Comparison of ENCODE assay signal across 23 cellular contexts in genomic region chr16:2199621-2200139, GRCh38. TPM values are rescaled to one million over a fixed set of nuclear protein-coding genes. Genes with fewer than 3 reads are reported as not detected.
A peak's percentile ranks its signal among the peaks of the same experiment; 100 is the strongest.
DNase-seq lines count a peak whose midpoint lies in the region; ATAC-seq, FAIRE-seq and TF ChIP-seq lines count a peak whose summit lies in the region.
"Had no signal": no experiment of that assay in that cellular context is flagged by ENCODE, and none has a peak within 500 bp of the region (broad histone marks: within the 10 kb centered on the region; RNA-seq: fewer than 3 reads in every experiment).

No MANE protein-coding gene starts in this region.

- no peak overlapping the region for H3K27ac Mint-ChIP-seq in progenitor cell of endocrine pancreas
- H3K27ac Mint-ChIP-seq: B cell; CD4-positive, CD25-positive, alpha-beta regulatory T cell; CD8-positive, alpha-beta T cell; GM23338; H9 had no signal

- peak overlapping the region; percentile 60 for H2AK5ac ChIP-seq in neuronal stem cell (ENCODE audit: low read depth, low read length)

- peak overlapping the region; percentile 10 for H3K23ac ChIP-seq in neuronal stem cell (ENCODE audit: low read depth, low read length, poor library complexity)

- no peak for TF ChIP-seq CTCF in HepG2 (CRISPR knock-in tag; IDR thresholded peaks at IDR 0.05)
- no peak for TF ChIP-seq CTCF in right lobe of liver (IDR thresholded peaks at IDR 0.05)
- no peak for TF ChIP-seq CTCF in progenitor cell of endocrine pancreas (IDR thresholded peaks at IDR 0.05; ENCODE audit: unreplicated experiment)
- TF ChIP-seq CTCF in omental fat pad (IDR thresholded peaks at IDR 0.05): no peak
- no peak for TF ChIP-seq CTCF in tibial nerve (IDR thresholded peaks at IDR 0.05)

- no peaks in the 10 kb centered on the region for H3K9me3 Mint-ChIP-seq in progenitor cell of endocrine pancreas (ENCODE audit: low read depth)
- H3K9me3 Mint-ChIP-seq: CD4-positive, CD25-positive, alpha-beta regulatory T cell; CD8-positive, alpha-beta T cell; GM23338 had no signal

- H3K9ac ChIP-seq in HepG2 (ENCODE audit: insufficient read depth, low read depth, low read length) (no peak overlapping the region), neuronal stem cell (ENCODE audit: low read depth, low read length, poor library complexity) (no peak overlapping the region)
- H3K9ac ChIP-seq: BLaER1 had no signal

- in situ Hi-C loops in HepG2 (cut with HindIII; ENCODE audit: extremely low pct_ligation_motif_present, low pct_unique_long_range_greater_than_20kb): no loop called here

- peak; percentile 5; the same call in 1 of the 3 replicates for ATAC-seq in HepG2
- no peak for ATAC-seq in right lobe of liver
- no peak for ATAC-seq in omental fat pad (ENCODE audit: low FRiP score)
- ATAC-seq: CD8-positive, alpha-beta T cell; GM12878; GM23338; HCT116 had no signal

- POLR2A ChIA-PET in HepG2 (lab: Yijun Ruan, JAX): interaction anchor here (1.0 to 1.3 kb wide), 3 partner anchors 16 to 44 kb away, joined by 3 to 5 read pairs (median 4); partner anchors contain the start of genes PGP and TRAF7

- H2AFZ ChIP-seq in HepG2 (ENCODE audit: low read length): no peak overlapping the region
- no peak overlapping the region for H2AFZ ChIP-seq in neuronal stem cell (ENCODE audit: low read length)
- H2AFZ ChIP-seq: GM23338 had no signal

- WGBS in HepG2 (ENCODE audit: low lambda C conversion rate): 0% methylated on average over 2 of the region's 14 CpGs
- no CpG with 5 or more reads among the region's 14 CpGs for WGBS in right lobe of liver (ENCODE audit: insufficient coverage, low coverage, low lambda C conversion rate, missing lambda C conversion rate)
- no CpG with 5 or more reads among the region's 14 CpGs for WGBS in neuronal stem cell (ENCODE audit: extremely low coverage in 2 of 2, insufficient read length in 2 of 2, insufficient replicate concordance in 1 of 2), 2 donors
- WGBS in tibial nerve, 2 donors: 67 to 69% methylated on average over 9 to 14 of the region's 14 CpGs

- H3K4ac ChIP-seq in neuronal stem cell (ENCODE audit: low read length): no peak overlapping the region

- H3K18ac ChIP-seq in neuronal stem cell (ENCODE audit: low read length): no peak overlapping the region

- no peaks in the 10 kb centered on the region for H4K20me1 ChIP-seq in HepG2 (ENCODE audit: insufficient read depth, low read length)

- no peak for DNase-seq in HepG2 (ENCODE audit: low spot score)
- no peak for DNase-seq in right lobe of liver
- no peak for DNase-seq in neuronal stem cell (ENCODE audit: low spot score)
- DNase-seq in progenitor cell of endocrine pancreas (ENCODE audit: low spot score, unreplicated experiment): no peak
- no peak for DNase-seq in omental fat pad (ENCODE audit: low spot score)
- no peak for DNase-seq in tibial nerve (ENCODE audit: low spot score in 2 of 2)
- DNase-seq: Caco-2; CD4-positive, CD25-positive, alpha-beta regulatory T cell; CD8-positive, alpha-beta T cell; DMS 273 treated with DMSO at 0.1 percent for 48 hours; DMS79; EL; GDM1; H9 had no signal

- no peak for TF ChIP-seq EP300 in HepG2 (IDR thresholded peaks at IDR 0.05; ENCODE audit: low read depth in 2 of 2, low read length in 2 of 2)
- no peak for TF ChIP-seq EP300 in HepG2 (CRISPR knock-in tag; IDR thresholded peaks at IDR 0.05; ENCODE audit: borderline replicate concordance)
- no peak for TF ChIP-seq EP300 in tibial nerve (IDR thresholded peaks at IDR 0.05)

- H3K36me3 Mint-ChIP-seq in progenitor cell of endocrine pancreas (ENCODE audit: insufficient read depth): no peaks in the 10 kb centered on the region
- H3K36me3 Mint-ChIP-seq: CD4-positive, CD25-positive, alpha-beta regulatory T cell; CD8-positive, alpha-beta T cell had no signal

- H3K14ac ChIP-seq in neuronal stem cell (ENCODE audit: low read length): no peak overlapping the region

- TF ChIP-seq POLR2A in HepG2 (IDR thresholded peaks at IDR 0.05; ENCODE audit: insufficient read depth in 1 of 2, low read depth in 2 of 2, low read length in 2 of 2) (no peak), right lobe of liver (IDR thresholded peaks at IDR 0.05) (no peak), tibial nerve (IDR thresholded peaks at IDR 0.05) (no peak)

- H4K8ac ChIP-seq in neuronal stem cell (ENCODE audit: low read depth, low read length): no peak overlapping the region

- H3K4me1 ChIP-seq in HepG2 (ENCODE audit: insufficient read depth, low read length) (peaks cover 41% of the 10 kb centered on the region), right lobe of liver (peaks cover 0 to 11% (median under 1%) of the 10 kb centered on the region in 4 donors), neuronal stem cell (ENCODE audit: control insufficient read depth in 2 of 2, insufficient read depth in 1 of 2, low read depth in 1 of 2, low read length in 2 of 2) (peaks cover 12 to 15% of the 10 kb centered on the region in 2 donors), tibial nerve (peaks cover 0 to 25% (median 9%) of the 10 kb centered on the region in 4 donors)

- H2BK5ac ChIP-seq in neuronal stem cell (ENCODE audit: low read length): no peak overlapping the region

- H3K9me3 ChIP-seq in HepG2 (ENCODE audit: low read length) (no peaks in the 10 kb centered on the region), right lobe of liver (no peaks in the 10 kb centered on the region), neuronal stem cell (replicated peaks in 1 of 2; ENCODE audit: control insufficient read depth in 2 of 2, insufficient read depth in 1 of 2, low read depth in 1 of 2, low read length in 2 of 2) (peaks cover 0 to 6% of the 10 kb centered on the region in 2 donors), tibial nerve (no peaks in the 10 kb centered on the region)
- H3K9me3 ChIP-seq: BLaER1, Caco-2 had no signal

- BruUV-seq in HepG2 (replicated peaks; lab: Mats Ljungman, UMichigan): no TSS peak

- H3K36me3 ChIP-seq in HepG2 (replicated peaks in 1 of 2; ENCODE audit: control insufficient read depth in 1 of 2, insufficient read depth in 2 of 2, low read length in 2 of 2) (no peaks in the 10 kb centered on the region), right lobe of liver (no peaks in the 10 kb centered on the region), neuronal stem cell (replicated peaks in 1 of 2; ENCODE audit: control insufficient read depth in 2 of 2, insufficient read depth in 2 of 2, low read length in 2 of 2) (no peaks in the 10 kb centered on the region), tibial nerve (no peaks in the 10 kb centered on the region)
- H3K36me3 ChIP-seq: BLaER1 had no signal

- H2BK120ac ChIP-seq in neuronal stem cell (ENCODE audit: low read depth, low read length): no peak overlapping the region

- H3K4me3 ChIP-seq in HepG2 (replicated peaks in 1 of 3; ENCODE audit: insufficient read depth in 1 of 3, low read depth in 2 of 3, low read length in 3 of 3): no peak overlapping the region; a peak in 1 of 6 replicates
- no peak overlapping the region for H3K4me3 ChIP-seq in right lobe of liver
- no peak overlapping the region for H3K4me3 ChIP-seq in neuronal stem cell (ENCODE audit: low read length in 2 of 2)
- H3K4me3 ChIP-seq in tibial nerve: no peak overlapping the region
- H3K4me3 ChIP-seq: BLaER1, GM12878, GM23338 had no signal

- H3K27me3 ChIP-seq in HepG2 (ENCODE audit: control insufficient read depth in 1 of 2, insufficient read depth in 2 of 2, low read length in 2 of 2) (peaks cover 2 to 34% of the 10 kb centered on the region in 2 experiments; a peak in 3 of 5 replicates), right lobe of liver (peaks cover 0 to 11% of the 10 kb centered on the region in 2 donors), neuronal stem cell (ENCODE audit: control insufficient read depth in 3 of 3, insufficient read depth in 3 of 3, low read depth in 1 of 3, low read length in 3 of 3) (peaks cover 2 to 30% (median 23%) of the 10 kb centered on the region in 3 experiments), tibial nerve (peaks cover 0 to 32% of the 10 kb centered on the region in 2 donors)

- H3K4me2 ChIP-seq in HepG2 (ENCODE audit: low read depth, low read length): peak overlapping the region; percentile 3; the same call in 1 of the 2 replicates
- H3K4me2 ChIP-seq in neuronal stem cell (ENCODE audit: insufficient read depth, low read length, poor library complexity, severe bottlenecking): no peak overlapping the region
- H3K4me2 ChIP-seq: BLaER1, GM23338 had no signal

- CTCF ChIA-PET in HepG2 (lab: Yijun Ruan, JAX; ENCODE audit: low intra/inter-chr PET ratio, low total read pairs): no interaction called here

- H3K27ac ChIP-seq in HepG2 (ENCODE audit: extremely low read length, insufficient read depth, low read length): no peak overlapping the region
- no peak overlapping the region for H3K27ac ChIP-seq in right lobe of liver
- no peak overlapping the region for H3K27ac ChIP-seq in neuronal stem cell (replicated peaks; ENCODE audit: low read length)
- no peak overlapping the region for H3K27ac ChIP-seq in tibial nerve
- H3K27ac ChIP-seq: 22Rv1, BLaER1, C4-2B had no signal

- peaks cover 7% of the 10 kb centered on the region for H3K4me1 Mint-ChIP-seq in progenitor cell of endocrine pancreas (ENCODE audit: low read depth)

- H3K4me3 Mint-ChIP-seq in progenitor cell of endocrine pancreas (ENCODE audit: low read depth): peak overlapping the region; percentile 34
- H3K4me3 Mint-ChIP-seq: B cell; CD8-positive, alpha-beta T cell; GM23338; H9 had no signal

- no peaks in the 10 kb centered on the region for H3K79me2 ChIP-seq in HepG2 (ENCODE audit: insufficient read depth, low read length)

- no peak overlapping the region for H2BK12ac ChIP-seq in neuronal stem cell (ENCODE audit: low read length)

- intact Hi-C loops in HepG2 (cut with micrococcal nuclease; ENCODE audit: unreplicated experiment) (loop anchor here (5.0 kb wide), 2 partner anchors 37 to 53 kb away; partner anchors contain the start of gene ECI1), right lobe of liver (cut with DNase I) (loop anchor here (10.0 kb wide), 1 partner anchor 305 kb away; no protein-coding TSS in a partner anchor)

- FAIRE-seq in HepG2 (lab: Jason Lieb, UNC): no peak
- FAIRE-seq: A204.1, GM12878, GM19239 had no signal

- no peak for TF ChIP-seq RAD21 in HepG2 (CRISPR knock-in tag; IDR thresholded peaks at IDR 0.05)

- H3K79me1 ChIP-seq in neuronal stem cell (ENCODE audit: low read depth, low read length): no peaks in the 10 kb centered on the region

- no peak overlapping the region for H4K91ac ChIP-seq in neuronal stem cell (ENCODE audit: low read depth, low read length, poor library complexity)

- peak overlapping the region; percentile 43 for H2BK15ac ChIP-seq in neuronal stem cell (ENCODE audit: low read length)

- peaks cover 35% of the 10 kb centered on the region for H3K27me3 Mint-ChIP-seq in progenitor cell of endocrine pancreas

RNA-seq across cellular contexts. Expression of gene CASKIN1, which starts 3.3 kb away (rescaled TPM):
- 1.2 and 1.4 TPM in 2 replicates for total RNA-seq in HepG2 (2016; rRNA removed; fragmentation: Illumina TruSeq; extraction: Trizol)
- total RNA-seq in HepG2 (2016; cell fraction: cytosol; rRNA removed; fragmentation: Illumina TruSeq; extraction: Trizol; ENCODE audit: low read depth): 0.20 and 2.1 TPM in 2 replicates
- total RNA-seq in HepG2 (2016; cell fraction: insoluble cytoplasmic fraction; rRNA removed; fragmentation: Illumina TruSeq; extraction: Trizol): 0.56 and 0.91 TPM in 2 replicates
- total RNA-seq in HepG2 (2016; cell fraction: membrane; rRNA removed; fragmentation: Illumina TruSeq; extraction: Trizol): 0.65 and 0.76 TPM in 2 replicates
- total RNA-seq in HepG2 (2016; cell fraction: nucleus; rRNA removed; fragmentation: Illumina TruSeq; extraction: Trizol): 0.65 and 1.9 TPM in 2 replicates
- polyA plus RNA-seq in HepG2 (2011; rRNA removed): 2.2 and 9.4 TPM in 2 replicates
- 0.65 and 1.0 TPM in 2 replicates for polyA plus RNA-seq in HepG2 (2011; cell fraction: cytosol; rRNA removed)
- polyA plus RNA-seq in HepG2 (2011; cell fraction: nucleus; rRNA removed): 13.6 and 21.2 TPM in 2 replicates
- polyA plus RNA-seq in HepG2 (2012): 2.3 and 3.3 TPM in 2 replicates
- polyA plus RNA-seq in HepG2 (2016; cell fraction: cytosol; fragmentation: Illumina TruSeq; extraction: Trizol; ENCODE audit: low read depth): 0.10 TPM in 2 replicates
- polyA plus RNA-seq in HepG2 (2016; cell fraction: insoluble cytoplasmic fraction; fragmentation: Illumina TruSeq; extraction: Trizol; ENCODE audit: low read depth): 0.49 and 0.81 TPM in 2 replicates
- 0.34 and 0.36 TPM in 2 replicates for polyA plus RNA-seq in HepG2 (2016; cell fraction: membrane; fragmentation: Illumina TruSeq; extraction: Trizol; ENCODE audit: low read depth)
- polyA plus RNA-seq in HepG2 (2016; cell fraction: nucleus; fragmentation: Illumina TruSeq; extraction: Trizol; ENCODE audit: insufficient read depth, low read depth): 4.1 and 6.3 TPM in 2 replicates
- 4.0 TPM in 1 of 2 replicates, not detected in the other for polyA minus RNA-seq in HepG2 (2011; rRNA and poly(A)+ RNA removed; ENCODE audit: low replicate concordance)
- polyA minus RNA-seq in HepG2 (2011; cell fraction: cytosol; rRNA and poly(A)+ RNA removed): 0.88 and 1.8 TPM in 2 replicates
- polyA minus RNA-seq in HepG2 (2011; cell fraction: nucleus; rRNA and poly(A)+ RNA removed): 1.5 and 2.7 TPM in 2 replicates
- not detected for total RNA-seq in right lobe of liver
- 4.7 TPM for polyA plus RNA-seq in neuronal stem cell (2013, experiment 1 of 2)
- 4.7 TPM for polyA plus RNA-seq in neuronal stem cell (2013, experiment 2 of 2)
- total RNA-seq in progenitor cell of endocrine pancreas: 12.7 and 13.1 TPM in 2 replicates
- under 1 TPM; 0.12 to 0.19 (median 0.14) TPM for total RNA-seq in omental fat pad
- under 1 TPM in 3 of 4 donors, not detected in 1; 0.20 to 0.63 (median 0.30) TPM for total RNA-seq in tibial nerve
- total RNA-seq: B cell; CD4-positive, CD25-positive, alpha-beta regulatory T cell had no signal
- polyA plus RNA-seq: CD4-positive, CD25-positive, alpha-beta regulatory T cell had no signal

RNA-seq across cellular contexts. Expression of gene MLST8, which starts 5.6 kb away (rescaled TPM):
- 25.2 and 30.8 TPM in 2 replicates for total RNA-seq in HepG2 (2016; rRNA removed; fragmentation: Illumina TruSeq; extraction: Trizol)
- 66.8 and 68.3 TPM in 2 replicates for total RNA-seq in HepG2 (2016; cell fraction: cytosol; rRNA removed; fragmentation: Illumina TruSeq; extraction: Trizol; ENCODE audit: low read depth)
- total RNA-seq in HepG2 (2016; cell fraction: insoluble cytoplasmic fraction; rRNA removed; fragmentation: Illumina TruSeq; extraction: Trizol): 24.8 and 34.9 TPM in 2 replicates
- total RNA-seq in HepG2 (2016; cell fraction: membrane; rRNA removed; fragmentation: Illumina TruSeq; extraction: Trizol): 73.3 and 82.0 TPM in 2 replicates
- total RNA-seq in HepG2 (2016; cell fraction: nucleus; rRNA removed; fragmentation: Illumina TruSeq; extraction: Trizol): 20.0 and 20.9 TPM in 2 replicates
- 70.9 and 72.7 TPM in 2 replicates for polyA plus RNA-seq in HepG2 (2011; rRNA removed)
- 88.3 and 159 TPM in 2 replicates for polyA plus RNA-seq in HepG2 (2011; cell fraction: cytosol; rRNA removed)
- polyA plus RNA-seq in HepG2 (2011; cell fraction: nucleus; rRNA removed): 109 and 133 TPM in 2 replicates
- polyA plus RNA-seq in HepG2 (2012): 26.5 and 34.3 TPM in 2 replicates
- 136 and 139 TPM in 2 replicates for polyA plus RNA-seq in HepG2 (2016; cell fraction: cytosol; fragmentation: Illumina TruSeq; extraction: Trizol; ENCODE audit: low read depth)
- polyA plus RNA-seq in HepG2 (2016; cell fraction: insoluble cytoplasmic fraction; fragmentation: Illumina TruSeq; extraction: Trizol; ENCODE audit: low read depth): 45.5 and 48.4 TPM in 2 replicates
- polyA plus RNA-seq in HepG2 (2016; cell fraction: membrane; fragmentation: Illumina TruSeq; extraction: Trizol; ENCODE audit: low read depth): 121 and 123 TPM in 2 replicates
- 52.7 and 57.3 TPM in 2 replicates for polyA plus RNA-seq in HepG2 (2016; cell fraction: nucleus; fragmentation: Illumina TruSeq; extraction: Trizol; ENCODE audit: insufficient read depth, low read depth)
- 111 and 121 TPM in 2 replicates for polyA minus RNA-seq in HepG2 (2011; rRNA and poly(A)+ RNA removed; ENCODE audit: low replicate concordance)
- 30.5 and 31.0 TPM in 2 replicates for polyA minus RNA-seq in HepG2 (2011; cell fraction: cytosol; rRNA and poly(A)+ RNA removed)
- 41.5 and 46.5 TPM in 2 replicates for polyA minus RNA-seq in HepG2 (2011; cell fraction: nucleus; rRNA and poly(A)+ RNA removed)
- 10 to 100 TPM; 13.1 to 51.0 (median 17.5) TPM for total RNA-seq in right lobe of liver
- 74.1 TPM for polyA plus RNA-seq in neuronal stem cell (2013, experiment 1 of 2)
- 70.9 TPM for polyA plus RNA-seq in neuronal stem cell (2013, experiment 2 of 2)
- 51.5 TPM in 2 replicates for total RNA-seq in progenitor cell of endocrine pancreas
- 10 to 100 TPM; 29.8 to 44.6 (median 34.6) TPM for total RNA-seq in omental fat pad
- 10 to 100 TPM; 28.8 to 73.8 (median 43.8) TPM for total RNA-seq in tibial nerve

RNA-seq across cellular contexts. Expression of gene BRICD5, which starts 11.0 kb away (rescaled TPM):
- total RNA-seq in HepG2 (2016; rRNA removed; fragmentation: Illumina TruSeq; extraction: Trizol) (1.7 and 5.8 TPM in 2 replicates), right lobe of liver (1 to 10 TPM in 4 of 6 experiments, under 1 TPM in 2; 0.74 to 3.7 (median 2.0) TPM), progenitor cell of endocrine pancreas (22.5 and 24.6 TPM in 2 replicates), omental fat pad (10 to 100 TPM in 1 of 4 donors, 1 to 10 TPM in 3; 1.5 to 10.1 (median 4.3) TPM), tibial nerve (100 to 1,000 TPM in 1 of 4 donors, 10 to 100 TPM in 3; 19.8 to 203 (median 24.4) TPM)
- 2.2 and 3.3 TPM in 2 replicates for total RNA-seq in HepG2 (2016; cell fraction: cytosol; rRNA removed; fragmentation: Illumina TruSeq; extraction: Trizol; ENCODE audit: low read depth)
- total RNA-seq in HepG2 (2016; cell fraction: insoluble cytoplasmic fraction; rRNA removed; fragmentation: Illumina TruSeq; extraction: Trizol): 1.6 and 6.3 TPM in 2 replicates
- 1.4 and 2.7 TPM in 2 replicates for total RNA-seq in HepG2 (2016; cell fraction: membrane; rRNA removed; fragmentation: Illumina TruSeq; extraction: Trizol)
- 5.3 and 6.8 TPM in 2 replicates for total RNA-seq in HepG2 (2016; cell fraction: nucleus; rRNA removed; fragmentation: Illumina TruSeq; extraction: Trizol)
- polyA plus RNA-seq in HepG2 (2011; rRNA removed): 1.6 and 2.0 TPM in 2 replicates
- polyA plus RNA-seq in HepG2 (2011; cell fraction: cytosol; rRNA removed): 0.71 and 1.3 TPM in 2 replicates
- polyA plus RNA-seq in HepG2 (2011; cell fraction: nucleus; rRNA removed): 20.0 and 26.3 TPM in 2 replicates
- polyA plus RNA-seq in HepG2 (2012): 3.3 and 5.8 TPM in 2 replicates
- polyA plus RNA-seq in HepG2 (2016; cell fraction: cytosol; fragmentation: Illumina TruSeq; extraction: Trizol; ENCODE audit: low read depth): 1.9 and 3.4 TPM in 2 replicates
- polyA plus RNA-seq in HepG2 (2016; cell fraction: insoluble cytoplasmic fraction; fragmentation: Illumina TruSeq; extraction: Trizol; ENCODE audit: low read depth): 1.3 and 2.2 TPM in 2 replicates
- 0.97 and 1.2 TPM in 2 replicates for polyA plus RNA-seq in HepG2 (2016; cell fraction: membrane; fragmentation: Illumina TruSeq; extraction: Trizol; ENCODE audit: low read depth)
- 15.3 and 20.5 TPM in 2 replicates for polyA plus RNA-seq in HepG2 (2016; cell fraction: nucleus; fragmentation: Illumina TruSeq; extraction: Trizol; ENCODE audit: insufficient read depth, low read depth)
- polyA minus RNA-seq in HepG2 (2011; rRNA and poly(A)+ RNA removed; ENCODE audit: low replicate concordance): 0.72 and 4.8 TPM in 2 replicates
- 3.1 TPM in 1 of 2 replicates, not detected in the other for polyA minus RNA-seq in HepG2 (2011; cell fraction: cytosol; rRNA and poly(A)+ RNA removed)
- 3.1 and 8.0 TPM in 2 replicates for polyA minus RNA-seq in HepG2 (2011; cell fraction: nucleus; rRNA and poly(A)+ RNA removed)
- polyA plus RNA-seq in neuronal stem cell (2013, experiment 1 of 2): 9.0 TPM
- 9.1 TPM for polyA plus RNA-seq in neuronal stem cell (2013, experiment 2 of 2)

RNA-seq across cellular contexts. Expression of gene PGP, which starts 15.0 kb away (rescaled TPM):
- total RNA-seq in HepG2 (2016; rRNA removed; fragmentation: Illumina TruSeq; extraction: Trizol) (15.6 and 18.3 TPM in 2 replicates), right lobe of liver (10 to 100 TPM in 1 of 6 experiments, 1 to 10 TPM in 5; 3.8 to 14.2 (median 6.9) TPM), progenitor cell of endocrine pancreas (28.5 and 30.6 TPM in 2 replicates), omental fat pad (10 to 100 TPM in 1 of 4 donors, 1 to 10 TPM in 3; 8.1 to 10.4 (median 9.6) TPM), tibial nerve (10 to 100 TPM; 13.1 to 27.0 (median 23.2) TPM)
- total RNA-seq in HepG2 (2016; cell fraction: cytosol; rRNA removed; fragmentation: Illumina TruSeq; extraction: Trizol; ENCODE audit: low read depth): 17.4 and 22.1 TPM in 2 replicates
- 14.6 and 17.3 TPM in 2 replicates for total RNA-seq in HepG2 (2016; cell fraction: insoluble cytoplasmic fraction; rRNA removed; fragmentation: Illumina TruSeq; extraction: Trizol)
- total RNA-seq in HepG2 (2016; cell fraction: membrane; rRNA removed; fragmentation: Illumina TruSeq; extraction: Trizol): 19.3 and 24.3 TPM in 2 replicates
- 13.5 and 16.4 TPM in 2 replicates for total RNA-seq in HepG2 (2016; cell fraction: nucleus; rRNA removed; fragmentation: Illumina TruSeq; extraction: Trizol)
- 7.3 and 8.4 TPM in 2 replicates for polyA plus RNA-seq in HepG2 (2011; rRNA removed)
- polyA plus RNA-seq in HepG2 (2011; cell fraction: cytosol; rRNA removed): 4.2 and 9.0 TPM in 2 replicates
- 26.9 and 29.4 TPM in 2 replicates for polyA plus RNA-seq in HepG2 (2011; cell fraction: nucleus; rRNA removed)
- 5.8 and 6.7 TPM in 2 replicates for polyA plus RNA-seq in HepG2 (2012)
- polyA plus RNA-seq in HepG2 (2016; cell fraction: cytosol; fragmentation: Illumina TruSeq; extraction: Trizol; ENCODE audit: low read depth): 28.2 and 33.1 TPM in 2 replicates
- polyA plus RNA-seq in HepG2 (2016; cell fraction: insoluble cytoplasmic fraction; fragmentation: Illumina TruSeq; extraction: Trizol; ENCODE audit: low read depth): 21.0 and 21.9 TPM in 2 replicates
- 24.1 and 25.1 TPM in 2 replicates for polyA plus RNA-seq in HepG2 (2016; cell fraction: membrane; fragmentation: Illumina TruSeq; extraction: Trizol; ENCODE audit: low read depth)
- polyA plus RNA-seq in HepG2 (2016; cell fraction: nucleus; fragmentation: Illumina TruSeq; extraction: Trizol; ENCODE audit: insufficient read depth, low read depth): 37.7 and 42.5 TPM in 2 replicates
- polyA minus RNA-seq in HepG2 (2011; rRNA and poly(A)+ RNA removed; ENCODE audit: low replicate concordance): 7.8 and 25.3 TPM in 2 replicates
- polyA minus RNA-seq in HepG2 (2011; cell fraction: cytosol; rRNA and poly(A)+ RNA removed): 3.1 and 4.7 TPM in 2 replicates
- polyA minus RNA-seq in HepG2 (2011; cell fraction: nucleus; rRNA and poly(A)+ RNA removed): 6.1 and 8.8 TPM in 2 replicates
- polyA plus RNA-seq in neuronal stem cell (2013, experiment 1 of 2): 32.8 TPM
- 31.7 TPM for polyA plus RNA-seq in neuronal stem cell (2013, experiment 2 of 2)

RNA-seq across cellular contexts. Expression of gene E4F1, which starts 23.7 kb away (rescaled TPM):
- total RNA-seq in HepG2 (2016; rRNA removed; fragmentation: Illumina TruSeq; extraction: Trizol): 10.3 and 19.5 TPM in 2 replicates
- total RNA-seq in HepG2 (2016; cell fraction: cytosol; rRNA removed; fragmentation: Illumina TruSeq; extraction: Trizol; ENCODE audit: low read depth): 6.9 and 8.8 TPM in 2 replicates
- 8.9 and 20.8 TPM in 2 replicates for total RNA-seq in HepG2 (2016; cell fraction: insoluble cytoplasmic fraction; rRNA removed; fragmentation: Illumina TruSeq; extraction: Trizol)
- 6.0 TPM in 2 replicates for total RNA-seq in HepG2 (2016; cell fraction: membrane; rRNA removed; fragmentation: Illumina TruSeq; extraction: Trizol)
- 24.2 and 28.6 TPM in 2 replicates for total RNA-seq in HepG2 (2016; cell fraction: nucleus; rRNA removed; fragmentation: Illumina TruSeq; extraction: Trizol)
- polyA plus RNA-seq in HepG2 (2011; rRNA removed): 13.8 and 17.2 TPM in 2 replicates
- 6.1 and 10.8 TPM in 2 replicates for polyA plus RNA-seq in HepG2 (2011; cell fraction: cytosol; rRNA removed)
- polyA plus RNA-seq in HepG2 (2011; cell fraction: nucleus; rRNA removed): 151 and 202 TPM in 2 replicates
- 6.8 and 6.9 TPM in 2 replicates for polyA plus RNA-seq in HepG2 (2012)
- 3.5 and 3.6 TPM in 2 replicates for polyA plus RNA-seq in HepG2 (2016; cell fraction: cytosol; fragmentation: Illumina TruSeq; extraction: Trizol; ENCODE audit: low read depth)
- 8.4 and 9.9 TPM in 2 replicates for polyA plus RNA-seq in HepG2 (2016; cell fraction: insoluble cytoplasmic fraction; fragmentation: Illumina TruSeq; extraction: Trizol; ENCODE audit: low read depth)
- 4.8 and 5.0 TPM in 2 replicates for polyA plus RNA-seq in HepG2 (2016; cell fraction: membrane; fragmentation: Illumina TruSeq; extraction: Trizol; ENCODE audit: low read depth)
- polyA plus RNA-seq in HepG2 (2016; cell fraction: nucleus; fragmentation: Illumina TruSeq; extraction: Trizol; ENCODE audit: insufficient read depth, low read depth): 55.1 and 57.6 TPM in 2 replicates
- 14.4 and 15.9 TPM in 2 replicates for polyA minus RNA-seq in HepG2 (2011; rRNA and poly(A)+ RNA removed; ENCODE audit: low replicate concordance)
- polyA minus RNA-seq in HepG2 (2011; cell fraction: cytosol; rRNA and poly(A)+ RNA removed): 6.6 and 9.1 TPM in 2 replicates
- polyA minus RNA-seq in HepG2 (2011; cell fraction: nucleus; rRNA and poly(A)+ RNA removed): 18.3 and 20.5 TPM in 2 replicates
- 10 to 100 TPM in 4 of 6 experiments, 1 to 10 TPM in 2; 8.9 to 11.3 (median 10.4) TPM for total RNA-seq in right lobe of liver
- polyA plus RNA-seq in neuronal stem cell (2013, experiment 1 of 2): 10.6 TPM
- 9.7 TPM for polyA plus RNA-seq in neuronal stem cell (2013, experiment 2 of 2)
- total RNA-seq in progenitor cell of endocrine pancreas: 30.9 and 33.7 TPM in 2 replicates
- 10 to 100 TPM; 18.3 to 39.6 (median 25.7) TPM for total RNA-seq in omental fat pad
- total RNA-seq in tibial nerve: 10 to 100 TPM; 30.6 to 60.6 (median 45.2) TPM
